In genomic region chr3:8529197-8529637, GRCh38 we compare ENCODE assay signal across 14 cellular contexts. TPM values are rescaled to one million over a fixed set of nuclear protein-coding genes. Genes with fewer than 3 reads are reported as not detected.
DNase-seq lines count a peak whose midpoint lies in the region; ATAC-seq, FAIRE-seq and TF ChIP-seq lines count a peak whose summit lies in the region.
"Had no signal": no experiment of that assay in that cellular context is flagged by ENCODE, and none has a peak within 500 bp of the region (broad histone marks: within the 10 kb centered on the region; RNA-seq: fewer than 3 reads in every experiment).

No MANE protein-coding gene starts in this region.

- in situ Hi-C loops in mammary epithelial cell (cut with MboI; ENCODE audit: low sequenced_read_pairs in 2 of 2), result no loop called here

- H3K23ac ChIP-seq in trophoblast cell (ENCODE audit: low read length), result no peak overlapping the region

- no peak overlapping the region for H2AFZ ChIP-seq in mammary epithelial cell (ENCODE audit: low read depth, low read length)
- no peak overlapping the region for H2AFZ ChIP-seq in trophoblast cell (ENCODE audit: insufficient read depth, low read length, poor library complexity)

- H3K4me2 ChIP-seq in mammary epithelial cell (ENCODE audit: insufficient read depth, low read depth, low read length) (no peak overlapping the region), trophoblast cell (ENCODE audit: low read length) (no peak overlapping the region)
- H3K4me2 ChIP-seq: KMS-11 had no signal

- no peak overlapping the region for H4K8ac ChIP-seq in trophoblast cell (ENCODE audit: low read depth, low read length)

- dilution Hi-C loops in mammary epithelial cell (cut with HindIII; ENCODE audit: low sequenced_read_pairs), result no loop called here

- no peak overlapping the region for H3K4me3 Mint-ChIP-seq in nephron progenitor cell

- H2BK5ac ChIP-seq in trophoblast cell (ENCODE audit: low read depth, low read length, poor library complexity), result no peak overlapping the region

- no peaks in the 10 kb centered on the region for H3K9me3 ChIP-seq in breast epithelium
- H3K9me3 ChIP-seq in mammary epithelial cell (replicated peaks; ENCODE audit: insufficient read depth, low read length), result no peaks in the 10 kb centered on the region
- H3K9me3 ChIP-seq in aorta (ENCODE audit: control insufficient read depth, low read length), result no peaks in the 10 kb centered on the region
- no peaks in the 10 kb centered on the region for H3K9me3 ChIP-seq in trophoblast cell (ENCODE audit: insufficient read depth, low read depth, low read length)

- no peak overlapping the region for H3K4ac ChIP-seq in trophoblast cell (ENCODE audit: low read depth, low read length)

- peaks cover 41% of the 10 kb centered on the region for H3K4me1 Mint-ChIP-seq in nephron progenitor cell

- TF ChIP-seq POLR2A in breast epithelium (IDR thresholded peaks at IDR 0.05) (no peak), GM12891 (IDR thresholded peaks at IDR 0.05; ENCODE audit: low read depth, low read length) (no peak)

- no peaks in the 10 kb centered on the region for H3K36me3 ChIP-seq in breast epithelium
- H3K36me3 ChIP-seq in mammary epithelial cell (ENCODE audit: insufficient read depth, low read length), result no peaks in the 10 kb centered on the region
- peaks cover 7 to 13% of the 10 kb centered on the region in 2 donors for H3K36me3 ChIP-seq in aorta (ENCODE audit: control insufficient read depth in 1 of 2, insufficient read depth in 2 of 2, low read length in 1 of 2)
- H3K36me3 ChIP-seq in trophoblast cell (ENCODE audit: control insufficient read depth in 1 of 2, insufficient read depth in 2 of 2, low read length in 2 of 2), result peaks cover 11 to 25% of the 10 kb centered on the region in 2 experiments

- H3K79me2 ChIP-seq in mammary epithelial cell (ENCODE audit: insufficient read depth, low read length), result no peaks in the 10 kb centered on the region
- H3K79me2 ChIP-seq in trophoblast cell (ENCODE audit: control insufficient read depth, insufficient read depth, low read length, poor library complexity), result no peaks in the 10 kb centered on the region

- no peak overlapping the region for H4K91ac ChIP-seq in trophoblast cell (ENCODE audit: low read depth, low read length)

- H3K27me3 ChIP-seq in breast epithelium, result no peaks in the 10 kb centered on the region
- no peaks in the 10 kb centered on the region for H3K27me3 ChIP-seq in mammary epithelial cell (ENCODE audit: insufficient read depth, low read length)
- H3K27me3 ChIP-seq in aorta (ENCODE audit: control insufficient read depth in 1 of 2, insufficient read depth in 2 of 2, low read length in 1 of 2), result no peaks in the 10 kb centered on the region
- no peaks in the 10 kb centered on the region for H3K27me3 ChIP-seq in trophoblast cell (ENCODE audit: insufficient read depth, low read length)

- TF ChIP-seq CTCF in breast epithelium (IDR thresholded peaks at IDR 0.05) (no peak), mammary epithelial cell (conservative IDR thresholded peaks at IDR 0.05 in 1 of 2, IDR thresholded peaks at IDR 0.05 in 1 of 2; ENCODE audit: extremely low read depth in 1 of 2, insufficient read depth in 1 of 2, low read depth in 1 of 2, low read length in 2 of 2) (no peak), fibroblast of villous mesenchyme (IDR thresholded peaks at IDR 0.05; ENCODE audit: insufficient read depth, low read depth, low read length) (no peak), nephron progenitor cell (IDR thresholded peaks at IDR 0.05) (no peak)

- H3K27me3 Mint-ChIP-seq in nephron progenitor cell (ENCODE audit: low read depth, poor library complexity), result no peaks in the 10 kb centered on the region

- H2BK12ac ChIP-seq in trophoblast cell (ENCODE audit: low read length), result no peak overlapping the region

- DNase-seq in breast epithelium (ENCODE audit: low spot score in 2 of 2) (no peak), mammary epithelial cell (no peak), fibroblast of villous mesenchyme (ENCODE audit: low read depth) (peak; percentile 84), nephron progenitor cell (no peak), aorta (peak in 1 of 2 donors; percentile 65), NCI-H82 (lab: John Stamatoyannopoulos, UW) (no peak), trophoblast cell (no peak), GM12891 (ENCODE audit: insufficient read length, low spot score) (no peak)
- DNase-seq: activated CD4-positive, alpha-beta T cell treated with anti-CD3 and anti-CD28 coated beads, Interleukin-2, amount 50 U/mL, for 4 hours; islet precursor cell; stimulated activated CD4-positive, alpha-beta T cell treated with anti-CD3 and anti-CD28 coated beads, Interleukin-4, amount 100 ng/mL, for 4 hours had no signal

- no peak overlapping the region for H3K9ac ChIP-seq in mammary epithelial cell (ENCODE audit: insufficient read depth, low read length)
- H3K9ac ChIP-seq in trophoblast cell (ENCODE audit: low read length), result no peak overlapping the region
- H3K9ac ChIP-seq: KMS-11 had no signal

- H3K27ac ChIP-seq in breast epithelium (peak overlapping the region; percentile 41 to 79), mammary epithelial cell (ENCODE audit: insufficient read depth, low read depth, low read length) (no peak overlapping the region), aorta (ENCODE audit: low read depth in 1 of 2, low read length in 2 of 2) (peak overlapping the region; percentile 30 to 94), trophoblast cell (ENCODE audit: low read depth, low read length) (no peak overlapping the region)
- H3K27ac ChIP-seq: KMS-11 had no signal

- no peak overlapping the region for H3K4me3 ChIP-seq in breast epithelium
- no peak overlapping the region for H3K4me3 ChIP-seq in mammary epithelial cell (replicated peaks in 1 of 3; ENCODE audit: insufficient read depth in 1 of 3, low read depth in 2 of 3, low read length in 3 of 3)
- H3K4me3 ChIP-seq in fibroblast of villous mesenchyme (ENCODE audit: low read depth, low read length), result no peak overlapping the region
- no peak overlapping the region for H3K4me3 ChIP-seq in aorta (ENCODE audit: low read length in 2 of 2)
- H3K4me3 ChIP-seq in trophoblast cell (ENCODE audit: low read depth, low read length), result no peak overlapping the region

- H3K79me1 ChIP-seq in trophoblast cell (ENCODE audit: low read length), result peaks cover 2% of the 10 kb centered on the region

- H3K18ac ChIP-seq in trophoblast cell (ENCODE audit: low read length), result no peak overlapping the region

- peak; percentile 59 for ATAC-seq in aorta (ENCODE audit: low FRiP score)
- ATAC-seq: Panc1 had no signal

- no peaks in the 10 kb centered on the region for H3K36me3 Mint-ChIP-seq in nephron progenitor cell (ENCODE audit: low read depth)

- H4K12ac ChIP-seq in trophoblast cell (ENCODE audit: low read depth, low read length), result no peak overlapping the region

- no TSS peak for BruUV-seq in mammary epithelial cell (replicated peaks; lab: Mats Ljungman, UMichigan)

- no peak overlapping the region for H2BK120ac ChIP-seq in trophoblast cell (ENCODE audit: insufficient read depth, low read length, poor library complexity)

- FAIRE-seq in GM12891 (lab: Jason Lieb, UNC), result no peak
- FAIRE-seq: bronchial epithelial cell had no signal

- intact Hi-C loops in breast epithelium (cut with DNase I; ENCODE audit: low total_unique reads) (no loop called here), mammary epithelial cell (cut with micrococcal nuclease) (no loop called here), aorta (cut with DNase I) (no loop called here)

- 82% methylated on average over 8 of the region's 8 CpGs for WGBS in mammary epithelial cell (ENCODE audit: low coverage, missing lambda C conversion rate)
- 25 to 28% methylated on average over 8 of the region's 8 CpGs for WGBS in aorta, 2 donors
- WGBS in trophoblast cell (ENCODE audit: extremely low coverage, insufficient coverage, insufficient read length), result no CpG with 5 or more reads among the region's 8 CpGs

- no peak overlapping the region for H3K14ac ChIP-seq in trophoblast cell (ENCODE audit: low read length)

- H3K4me1 ChIP-seq in breast epithelium (no peaks in the 10 kb centered on the region), mammary epithelial cell (ENCODE audit: insufficient read depth, low read length) (peaks cover 17% of the 10 kb centered on the region), aorta (ENCODE audit: control insufficient read depth in 1 of 2, insufficient read depth in 2 of 2, low read length in 2 of 2) (peaks cover 0 to 5% of the 10 kb centered on the region in 2 donors), trophoblast cell (ENCODE audit: control insufficient read depth in 1 of 2, insufficient read depth in 2 of 2, low read length in 2 of 2) (peaks cover 2 to 10% of the 10 kb centered on the region in 2 experiments)

- no peaks in the 10 kb centered on the region for H3K9me3 Mint-ChIP-seq in nephron progenitor cell

- CTCF ChIA-PET in mammary epithelial cell (lab: Charles Lee; ENCODE audit: low non-redundant PET), result no interaction called here

- H2AK5ac ChIP-seq in trophoblast cell (ENCODE audit: low read length), result no peak overlapping the region

- H3K27ac Mint-ChIP-seq in nephron progenitor cell, result peak overlapping the region; percentile 91

- H4K20me1 ChIP-seq in mammary epithelial cell (ENCODE audit: insufficient read depth, low read length), result no peaks in the 10 kb centered on the region

TF ChIP-seq in GM12891, 5 proteins besides CTCF, POLR2A, EP300 and RAD21:
- TF ChIP-seq SPI1 (IDR thresholded peaks at IDR 0.05; ENCODE audit: low read depth, low read length), result no peak
- TF ChIP-seq TAF1 (IDR thresholded peaks at IDR 0.05; ENCODE audit: low read depth, low read length), result no peak
- TF ChIP-seq PAX5 (IDR thresholded peaks at IDR 0.05; ENCODE audit: insufficient read depth, low read length, severe bottlenecking), result no peak
- TF ChIP-seq POLR2AphosphoS5 (IDR thresholded peaks at IDR 0.05; ENCODE audit: low read depth, low read length), result no peak
- no peak for TF ChIP-seq POU2F2 (IDR thresholded peaks at IDR 0.05; ENCODE audit: low read depth, low read length)
TF ChIP-seq in GM12891: peak in this region for 0.

RNA-seq across cellular contexts. Expression of gene LMCD1, which starts 27.6 kb away (rescaled TPM):
- total RNA-seq in breast epithelium, result 100 to 1,000 TPM in 2 of 3 donors, 10 to 100 TPM in 1; 53.0 to 228 (median 105) TPM
- total RNA-seq in mammary epithelial cell, result 1 to 10 TPM; 1.9 to 4.5 TPM
- 4.4 TPM for polyA plus RNA-seq in mammary epithelial cell
- 6.4 TPM for polyA minus RNA-seq in mammary epithelial cell
- total RNA-seq in fibroblast of villous mesenchyme, result 95.0 and 170 TPM in 2 replicates
- 1,000 to 10,000 TPM in 1 of 2 donors, 100 to 1,000 TPM in 1; 192 to 1,289 TPM for total RNA-seq in aorta
- polyA plus RNA-seq in aorta, result 100 to 1,000 TPM; 347 to 416 TPM
- 47.8 and 49.5 TPM in 2 replicates for polyA plus RNA-seq in trophoblast cell (2013)
- polyA plus RNA-seq in GM12891 (2012; ENCODE audit: low read depth, missing spikeins), result 13.1 TPM

Comparison
In these comparisons a context has a peak if more than half of its experiments do, and no peak if none do; other contexts are left out.
1. H3K27ac ChIP-seq: peak in breast epithelium (2 of 2) and aorta (2 of 2); none in mammary epithelial cell (single experiment) and trophoblast cell (single experiment).
2. RNA of gene LMCD1, which starts 27.6 kb away (total RNA-seq): 192 to 1,289 TPM in aorta, 53.0 to 228 TPM in breast epithelium and 95.0 to 170 TPM in fibroblast of villous mesenchyme; 1.9 to 4.5 TPM in mammary epithelial cell; every median in the first group is over 4 times any median in the second.